8 cellular contexts compared by ENCODE assay signal in genomic region chr6:116536216-116536621, GRCh38. TPM values are rescaled to one million over a fixed set of nuclear protein-coding genes. Genes with fewer than 3 reads are reported as not detected.
DNase-seq lines count a peak whose midpoint lies in the region; ATAC-seq and TF ChIP-seq lines count a peak whose summit lies in the region.

No MANE protein-coding gene starts in this region.

- TF ChIP-seq CTCF in WTC11 (IDR thresholded peaks at IDR 0.05) (peak; percentile 57), gastroesophageal sphincter (IDR thresholded peaks at IDR 0.05) (peak; percentile 63 to 65 (median 64)), psoas muscle (IDR thresholded peaks at IDR 0.05) (peak; percentile 74)

- no peak for TF ChIP-seq POLR2A in gastroesophageal sphincter (IDR thresholded peaks at IDR 0.05)

- no peak overlapping the region for H3K9ac ChIP-seq in GM23248

- H3K9me3 ChIP-seq in GM23248 (ENCODE audit: low read depth), result no peaks in the 10 kb centered on the region
- H3K9me3 ChIP-seq in gastroesophageal sphincter, result no peaks in the 10 kb centered on the region
- no peaks in the 10 kb centered on the region for H3K9me3 ChIP-seq in psoas muscle

- H3K36me3 ChIP-seq in GM23248 (ENCODE audit: low read depth) (no peaks in the 10 kb centered on the region), gastroesophageal sphincter (no peaks in the 10 kb centered on the region), psoas muscle (ENCODE audit: insufficient read depth in 1 of 2, low read depth in 1 of 2) (no peaks in the 10 kb centered on the region)

- CTCF ChIA-PET in WTC11 (lab: Charles Lee), result interaction anchor here (1.2 to 3.8 kb wide), 4 partner anchors 25 to 268 kb away, joined by 4 to 65 read pairs (median 34); partner anchors contain the start of gene CALHM5

- H3K4me3 ChIP-seq in GM23248, result no peak overlapping the region
- no peak overlapping the region for H3K4me3 ChIP-seq in gastroesophageal sphincter
- no peak overlapping the region for H3K4me3 ChIP-seq in psoas muscle

- intact Hi-C loops in psoas muscle (cut with DNase I) (loop anchor here (2.0 to 10.0 kb wide), 3 partner anchors 25 to 171 kb away; no protein-coding TSS in a partner anchor), posterior cingulate gyrus (cut with DNase I) (no loop called here)

- H3K4me2 ChIP-seq in GM23248 (ENCODE audit: unreplicated experiment), result no peak overlapping the region

- TF ChIP-seq EP300 in gastroesophageal sphincter (IDR thresholded peaks at IDR 0.05), result no peak

- H2AFZ ChIP-seq in GM23248, result peak overlapping the region; percentile 71

- no peaks in the 10 kb centered on the region for H3K36me3 Mint-ChIP-seq in WTC11

- H3K4me1 Mint-ChIP-seq in WTC11, result peaks cover 23% of the 10 kb centered on the region

- in situ Hi-C loops in GM23248 (cut with MboI), result loop anchor here (10.0 kb wide), 1 partner anchor 271 kb away; no protein-coding TSS in a partner anchor

- H3K9me2 ChIP-seq in GM23248 (ENCODE audit: insufficient read depth), result no peaks in the 10 kb centered on the region

- no peaks in the 10 kb centered on the region for H3K79me2 ChIP-seq in GM23248 (ENCODE audit: insufficient read depth)

- ATAC-seq in WTC11, result peak; percentile 33
- ATAC-seq in gastroesophageal sphincter, result peak; percentile 39
- peak; percentile 46 to 83 (median 52) for ATAC-seq in psoas muscle

- H4K20me1 ChIP-seq in GM23248 (ENCODE audit: insufficient read depth), result no peaks in the 10 kb centered on the region

- DNase-seq in NCI-H1436 (lab: John Stamatoyannopoulos, UW), result peak; percentile 47
- DNase-seq in NCI-H1436 treated with DMSO at 0.1 percent for 48 hours (lab: John Stamatoyannopoulos, UW), result no peak
- DNase-seq in GM23248, result peak; percentile 79
- peak; percentile 100 for DNase-seq in NCI-H2029 treated with DMSO at 0.1 percent for 48 hours (lab: John Stamatoyannopoulos, UW)
- DNase-seq in WTC11 (ENCODE audit: low spot score), result no peak
- no peak for DNase-seq in psoas muscle
- DNase-seq in posterior cingulate gyrus, result no peak

- no peaks in the 10 kb centered on the region for H3K9me3 Mint-ChIP-seq in WTC11

- H3K27me3 ChIP-seq in GM23248 (replicated peaks; ENCODE audit: insufficient read depth) (no peaks in the 10 kb centered on the region), gastroesophageal sphincter (peaks cover 6% of the 10 kb centered on the region), psoas muscle (ENCODE audit: insufficient read depth in 3 of 3, low read length in 2 of 3) (no peaks in the 10 kb centered on the region)

- POLR2A ChIA-PET in WTC11 (lab: Charles Lee), result no interaction called here

- no peak overlapping the region for H3K27ac Mint-ChIP-seq in WTC11

- H3K27me3 Mint-ChIP-seq in WTC11 (ENCODE audit: low read depth), result no peaks in the 10 kb centered on the region

- no peak overlapping the region for H3K27ac ChIP-seq in GM23248
- H3K27ac ChIP-seq in gastroesophageal sphincter, result no peak overlapping the region
- H3K27ac ChIP-seq in psoas muscle, result no peak overlapping the region

- no peak overlapping the region for H3K4me3 Mint-ChIP-seq in WTC11

- no peaks in the 10 kb centered on the region for H3F3A ChIP-seq in GM23248 (ENCODE audit: insufficient read depth)

- no peaks in the 10 kb centered on the region for H3K4me1 ChIP-seq in GM23248 (ENCODE audit: insufficient read depth)
- H3K4me1 ChIP-seq in gastroesophageal sphincter, result no peaks in the 10 kb centered on the region
- H3K4me1 ChIP-seq in psoas muscle, result peaks cover 3% of the 10 kb centered on the region

- 13 to 16% methylated on average over 4 of the region's 4 CpGs for WGBS in GM23248 (ENCODE audit: low coverage in 1 of 2, low lambda C conversion rate in 2 of 2, missing lambda C conversion rate in 2 of 2), 2 experiments
- WGBS in gastroesophageal sphincter (ENCODE audit: low coverage in 1 of 2), 2 donors, result 8 to 16% methylated on average over 4 of the region's 4 CpGs
- WGBS in psoas muscle, 3 donors, result 15 to 20% (median 19%) methylated on average over 4 of the region's 4 CpGs

TF ChIP-seq in WTC11, 78 proteins besides CTCF, POLR2A, EP300 and RAD21:
- TF ChIP-seq ZSCAN18 (CRISPR knock-in tag; IDR thresholded peaks at IDR 0.05) (no peak), ETV6 (CRISPR knock-in tag; IDR thresholded peaks at IDR 0.05) (no peak)

RNA-seq across cellular contexts. Expression of gene TRAPPC3L, which starts 9.3 kb away (rescaled TPM):
- total RNA-seq in GM23248 (2014; rRNA removed; shearing (Covaris generic)), result 1.4 TPM in 1 of 2 replicates, not detected in the other
- polyA plus RNA-seq in GM23248 (2016; fragmentation: Nextera tagmentation; extraction: Ambion mirVana), result 0.30 TPM in 1 of 2 replicates, not detected in the other
- total RNA-seq in WTC11 (2021), result not detected in 3 replicates
- not detected for total RNA-seq in gastroesophageal sphincter
- not detected for total RNA-seq in psoas muscle
- under 1 TPM; 0.03 to 0.16 (median 0.06) TPM for polyA plus RNA-seq in psoas muscle

RNA-seq across cellular contexts. Expression of gene CALHM4, which starts 17.3 kb away (rescaled TPM):
- not detected in 2 replicates for total RNA-seq in GM23248 (2014; rRNA removed; shearing (Covaris generic))
- polyA plus RNA-seq in GM23248 (2016; fragmentation: Nextera tagmentation; extraction: Ambion mirVana) (not detected in 2 replicates), psoas muscle (under 1 TPM in 2 of 3 donors, not detected in 1; 0.07 to 0.86 TPM)
- total RNA-seq in WTC11 (2021) (not detected in 3 replicates), gastroesophageal sphincter (not detected), psoas muscle (1 to 10 TPM in 1 of 4 donors, under 1 TPM in 2, not detected in 1; 0.27 to 1.2 (median 0.34) TPM)

RNA-seq across cellular contexts. Expression of gene CALHM5, which starts 24.8 kb away (rescaled TPM):
- total RNA-seq in GM23248 (2014; rRNA removed; shearing (Covaris generic)), result 8.2 and 9.8 TPM in 2 replicates
- polyA plus RNA-seq in GM23248 (2016; fragmentation: Nextera tagmentation; extraction: Ambion mirVana) (0.51 TPM in 2 replicates), psoas muscle (under 1 TPM; 0.52 to 0.82 (median 0.73) TPM)
- total RNA-seq in WTC11 (2021) (0.07 to 0.11 TPM (median 0.09 TPM) in 3 replicates), gastroesophageal sphincter (1 to 10 TPM in 3 of 4 donors, under 1 TPM in 1; 0.81 to 6.0 (median 3.0) TPM), psoas muscle (1 to 10 TPM in 1 of 4 donors, under 1 TPM in 3; 0.58 to 1.2 (median 0.82) TPM)

RNA-seq across cellular contexts. Expression of gene RWDD1, which starts 35.1 kb away (rescaled TPM):
- total RNA-seq in GM23248 (2014; rRNA removed; shearing (Covaris generic)), result 37.7 and 46.0 TPM in 2 replicates
- 102 and 112 TPM in 2 replicates for polyA plus RNA-seq in GM23248 (2016; fragmentation: Nextera tagmentation; extraction: Ambion mirVana)
- 26.2 to 33.8 TPM (median 28.3 TPM) in 3 replicates for total RNA-seq in WTC11 (2021)
- total RNA-seq in gastroesophageal sphincter, result 10 to 100 TPM; 56.1 to 77.3 (median 60.3) TPM
- total RNA-seq in psoas muscle, result 10 to 100 TPM; 49.5 to 71.4 (median 69.3) TPM
- polyA plus RNA-seq in psoas muscle, result 100 to 1,000 TPM in 1 of 3 donors, 10 to 100 TPM in 2; 72.0 to 153 (median 86.5) TPM

Comparison
In these comparisons a context has a peak if more than half of its experiments do, and no peak if none do; other contexts are left out.
1. DNase-seq: peak in NCI-H1436 (single experiment), GM23248 (single experiment) and NCI-H2029 treated with DMSO at 0.1 percent for 48 hours (single experiment); none in NCI-H1436 treated with DMSO at 0.1 percent for 48 hours (single experiment), WTC11 (single experiment), psoas muscle (0 of 2) and posterior cingulate gyrus (0 of 10).
2. Peak in every context shown above with its lines, with median percentiles within 50 percentile points of each other: ATAC-seq and CTCF ChIP-seq.